Comparison of ENCODE assay signal across 19 cellular contexts in the genomic region with DNA sequence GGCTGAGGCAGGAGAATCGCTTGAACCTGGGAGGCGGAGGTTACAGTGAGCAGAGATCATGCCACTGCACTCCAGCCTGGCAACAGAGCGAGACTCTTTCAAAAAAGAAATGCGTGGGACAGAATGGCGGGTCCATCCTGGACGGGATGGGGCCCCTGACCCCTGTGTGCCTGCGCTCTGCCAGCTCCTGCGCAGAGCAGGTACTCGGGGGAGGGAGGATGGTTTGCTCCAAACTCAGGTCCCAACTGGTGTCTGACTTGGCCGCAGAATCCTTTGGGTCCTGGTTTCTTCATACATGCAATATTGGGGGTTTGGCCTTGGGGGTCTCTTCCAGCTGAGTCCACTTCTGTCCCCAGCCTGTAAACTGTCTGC. TPM values are rescaled to one million over a fixed set of nuclear protein-coding genes. Genes with fewer than 3 reads are reported as not detected.
DNase-seq lines count a peak whose midpoint lies in the region; ATAC-seq and TF ChIP-seq lines count a peak whose summit lies in the region.
"Had no signal": no experiment of that assay in that cellular context is flagged by ENCODE, and none has a peak within 500 bp of the region (broad histone marks: within the 10 kb centered on the region; RNA-seq: fewer than 3 reads in every experiment).

No MANE protein-coding gene starts in this region.

- H3K4me1 ChIP-seq in right cardiac atrium (ENCODE audit: control insufficient read depth, insufficient read depth, low read length), result no peaks in the 10 kb centered on the region
- H3K4me1 ChIP-seq in mucosa of descending colon (ENCODE audit: low read depth), result peaks cover 53% of the 10 kb centered on the region
- peaks cover 31% of the 10 kb centered on the region for H3K4me1 ChIP-seq in suprapubic skin

- WGBS in right cardiac atrium, result 77% methylated on average over 10 of the region's 10 CpGs
- WGBS in suprapubic skin, result 77% methylated on average over 10 of the region's 10 CpGs

- intact Hi-C loops in right cardiac atrium (cut with DNase I) (no loop called here), left cardiac atrium (cut with DNase I) (no loop called here), mucosa of descending colon (cut with DNase I, micrococcal nuclease) (no loop called here)

- H3K4me3 ChIP-seq in right cardiac atrium (ENCODE audit: low read length), result no peak overlapping the region
- no peak overlapping the region for H3K4me3 ChIP-seq in mucosa of descending colon
- H3K4me3 ChIP-seq in suprapubic skin, result no peak overlapping the region
- H3K4me3 ChIP-seq: PC-9, sigmoid colon had no signal

- TF ChIP-seq CTCF in RWPE1 (conservative IDR thresholded peaks at IDR 0.05; ENCODE audit: low read depth) (no peak), mucosa of descending colon (IDR thresholded peaks at IDR 0.05) (no peak), suprapubic skin (IDR thresholded peaks at IDR 0.05) (no peak)

- DNase-seq in right cardiac atrium (peak in 2 of 3 donors; percentile 17 to 37), left cardiac atrium (no peak), RWPE1 (ENCODE audit: low spot score) (no peak), mucosa of descending colon (peak; percentile 21 to 43 (median 41)), AG08396 (ENCODE audit: low spot score) (no peak), suprapubic skin (ENCODE audit: low spot score in 2 of 2) (no peak), globus pallidus (ENCODE audit: low spot score) (no peak)
- DNase-seq: activated CD8-positive, alpha-beta T cell treated with anti-CD3 and anti-CD28 coated beads, Interleukin-2, amount 10 ng/mL, durations not matched to agents 7 days and 5 days; CD4-positive, alpha-beta memory T cell; effector CD4-positive, alpha-beta T cell; NCI-H2029 treated with DMSO at 0.1 percent for 48 hours; stimulated activated CD4-positive, alpha-beta T cell treated with anti-CD3 and anti-CD28 coated beads, Interleukin-4, amount 100 ng/mL, for 4 hours; T-helper 2 cell had no signal

- H3K27ac ChIP-seq in right cardiac atrium (ENCODE audit: low read length) (no peak overlapping the region), RWPE1 (peak overlapping the region; percentile 75), suprapubic skin (no peak overlapping the region)
- H3K27ac ChIP-seq: KMS-11, neutrophil, PC-9 had no signal

- ATAC-seq in right cardiac atrium (peak in 1 of 2 donors; percentile 3), left cardiac atrium (no peak), mucosa of descending colon (no peak), HG02678 (IDR thresholded peaks at IDR 0.05; ENCODE audit: unreplicated experiment) (no peak)
- ATAC-seq: activated CD4-positive, CD25-positive, alpha-beta regulatory T cell treated with anti-CD3 and anti-CD28 coated beads, Interleukin-2, amount 50 U/mL, for 24 hours; activated CD8-positive, alpha-beta T cell treated with anti-CD3 and anti-CD28 coated beads, Interleukin-2, amount 10 ng/mL, durations not matched to agents 7 days and 5 days had no signal

- H3K9me3 ChIP-seq in right cardiac atrium (ENCODE audit: control insufficient read depth, low read length) (no peaks in the 10 kb centered on the region), mucosa of descending colon (no peaks in the 10 kb centered on the region), suprapubic skin (no peaks in the 10 kb centered on the region)
- H3K9me3 ChIP-seq: neutrophil, sigmoid colon had no signal

- no peaks in the 10 kb centered on the region for H3K27me3 ChIP-seq in right cardiac atrium (ENCODE audit: control insufficient read depth, insufficient read depth)
- peaks cover 24% of the 10 kb centered on the region for H3K27me3 ChIP-seq in suprapubic skin

- TF ChIP-seq POLR2A in suprapubic skin (IDR thresholded peaks at IDR 0.05), result no peak

- CTCF ChIA-PET in RWPE1 (lab: Yijun Ruan, JAX), result interaction anchor here (1.6 kb wide), 1 partner anchor 22 kb away, joined by 6 read pairs; no protein-coding TSS in a partner anchor

- POLR2A ChIA-PET in RWPE1 (lab: Yijun Ruan, JAX; ENCODE audit: low non-redundant PET), result no interaction called here

- TF ChIP-seq EP300 in suprapubic skin (IDR thresholded peaks at IDR 0.05), result no peak

- H3K36me3 ChIP-seq in mucosa of descending colon (ENCODE audit: low read depth), result peaks cover 4% of the 10 kb centered on the region
- H3K36me3 ChIP-seq in suprapubic skin, result peaks cover 33% of the 10 kb centered on the region

RNA-seq across cellular contexts. Expression of gene CHMP6, which starts 10.4 kb away (rescaled TPM):
- total RNA-seq in right cardiac atrium (10 to 100 TPM; 18.4 to 22.5 (median 19.7) TPM), left cardiac atrium (10 to 100 TPM; 17.4 to 19.1 TPM), mucosa of descending colon (10 to 100 TPM; 35.1 to 43.9 (median 35.4) TPM), suprapubic skin (10 to 100 TPM; 17.5 to 35.6 (median 23.1) TPM)
- polyA plus RNA-seq in right cardiac atrium, result 24.6 TPM

RNA-seq across cellular contexts. Expression of gene BAIAP2, which starts 33.0 kb away (rescaled TPM):
- total RNA-seq in right cardiac atrium (10 to 100 TPM; 20.5 to 39.5 (median 33.8) TPM), left cardiac atrium (10 to 100 TPM; 32.8 to 38.0 TPM), mucosa of descending colon (10 to 100 TPM; 11.6 to 76.7 (median 19.4) TPM), suprapubic skin (100 to 1,000 TPM; 214 to 283 (median 260) TPM)
- polyA plus RNA-seq in right cardiac atrium, result 31.8 TPM

Comparison
In these comparisons a context has a peak if more than half of its experiments do, and no peak if none do; other contexts are left out.
1. DNase-seq: peak in right cardiac atrium (2 of 3) and mucosa of descending colon (3 of 3); none in left cardiac atrium (single experiment), RWPE1 (single experiment), AG08396 (single experiment), suprapubic skin (0 of 2) and globus pallidus (single experiment).